15 cellular contexts compared by ENCODE assay signal in the genomic region with DNA sequence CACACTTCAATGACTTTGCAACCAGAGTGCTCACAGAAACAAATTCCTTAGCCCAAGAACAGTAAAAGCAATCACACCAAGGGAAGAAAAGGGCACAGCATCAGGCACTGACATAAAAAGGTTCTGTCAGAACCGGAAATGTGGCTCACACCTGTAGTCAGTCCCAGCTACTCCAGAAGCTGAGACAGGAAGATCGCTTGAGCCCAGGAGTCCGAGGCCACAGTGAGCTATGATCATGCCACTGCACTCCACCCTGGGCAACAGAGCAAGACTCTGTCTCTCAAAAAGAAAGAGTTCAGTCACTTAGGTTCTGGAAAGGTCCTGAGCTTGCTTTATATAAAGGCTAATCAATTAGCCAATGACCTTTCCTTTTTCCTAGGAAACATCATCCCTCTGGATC. TPM values are rescaled to one million over a fixed set of nuclear protein-coding genes. Genes with fewer than 3 reads are reported as not detected.
A peak's percentile ranks its signal among the peaks of the same experiment; 100 is the strongest.
DNase-seq lines count a peak whose midpoint lies in the region; ATAC-seq, FAIRE-seq and TF ChIP-seq lines count a peak whose summit lies in the region.
"Had no signal": no experiment of that assay in that cellular context is flagged by ENCODE, and none has a peak within 500 bp of the region (broad histone marks: within the 10 kb centered on the region; RNA-seq: fewer than 3 reads in every experiment).

No MANE protein-coding gene starts in this region.

- H3K4me1 Mint-ChIP-seq in activated naive CD8-positive, alpha-beta T cell treated with anti-CD3 and anti-CD28 coated beads for 36 hours, result peaks cover 81% of the 10 kb centered on the region
- H3K4me1 Mint-ChIP-seq in naive thymus-derived CD8-positive, alpha-beta T cell, result peaks cover 43 to 96% (median 92%) of the 10 kb centered on the region in 4 donors

- POLR2A ChIA-PET in naive thymus-derived CD8-positive, alpha-beta T cell (lab: Charles Lee), result interaction anchor here (1.0 to 1.1 kb wide), 2 partner anchors 12 to 22 kb away, joined by 3 to 4 read pairs; no protein-coding TSS in a partner anchor

- H3K9me3 Mint-ChIP-seq in activated naive CD8-positive, alpha-beta T cell treated with anti-CD3 and anti-CD28 coated beads for 36 hours, result no peaks in the 10 kb centered on the region
- no peaks in the 10 kb centered on the region for H3K9me3 Mint-ChIP-seq in naive thymus-derived CD8-positive, alpha-beta T cell

- peaks cover 34% of the 10 kb centered on the region for H3K36me3 Mint-ChIP-seq in activated naive CD8-positive, alpha-beta T cell treated with anti-CD3 and anti-CD28 coated beads for 36 hours
- peaks cover 0 to 56% (median 0%) of the 10 kb centered on the region in 3 donors for H3K36me3 Mint-ChIP-seq in naive thymus-derived CD8-positive, alpha-beta T cell

- H3K4me3 Mint-ChIP-seq in activated naive CD8-positive, alpha-beta T cell treated with anti-CD3 and anti-CD28 coated beads for 36 hours, result no peak overlapping the region
- peak overlapping the region in 8 of 10 donors; percentile 4 to 59 (median 41) for H3K4me3 Mint-ChIP-seq in naive thymus-derived CD8-positive, alpha-beta T cell

- peak overlapping the region; percentile 16; the same call in 1 of the 2 replicates for H3K27ac ChIP-seq in 22Rv1

- TF ChIP-seq CTCF in 22Rv1 (IDR thresholded peaks at IDR 0.05) (no peak), omental fat pad (IDR thresholded peaks at IDR 0.05) (no peak)

- DNase-seq in GM18507 (ENCODE audit: extremely low spot score, insufficient read length, low read depth), result no peak
- DNase-seq in activated naive CD8-positive, alpha-beta T cell treated with anti-CD3 and anti-CD28 coated beads for 36 hours, result no peak
- no peak for DNase-seq in naive thymus-derived CD8-positive, alpha-beta T cell
- no peak for DNase-seq in omental fat pad (ENCODE audit: low spot score)
- DNase-seq in A172 (ENCODE audit: low spot score), result no peak
- DNase-seq in urothelium cell line (ENCODE audit: low spot score), result no peak
- DNase-seq: C1 segment of cervical spinal cord; effector CD4-positive, alpha-beta T cell; Kasumi-1; left cardiac atrium; NCI-H2029 treated with DMSO at 0.1 percent for 48 hours; stimulated activated CD4-positive, alpha-beta T cell treated with anti-CD3 and anti-CD28 coated beads, Interleukin-12 subunit alpha, Interleukin-12 subunit beta, amount 100 ng/mL, for 4 hours had no signal

- H3K27ac Mint-ChIP-seq in activated naive CD8-positive, alpha-beta T cell treated with anti-CD3 and anti-CD28 coated beads for 36 hours, result peak overlapping the region; percentile 16
- peak overlapping the region; percentile 49 to 93 (median 68) for H3K27ac Mint-ChIP-seq in naive thymus-derived CD8-positive, alpha-beta T cell

- FAIRE-seq in GM18507 (lab: Jason Lieb, UNC) (peak; percentile 15), urothelium cell line (lab: Jason Lieb, UNC) (no peak)
- FAIRE-seq: G401.6 had no signal

- H3K27me3 Mint-ChIP-seq in activated naive CD8-positive, alpha-beta T cell treated with anti-CD3 and anti-CD28 coated beads for 36 hours, result no peaks in the 10 kb centered on the region
- no peaks in the 10 kb centered on the region for H3K27me3 Mint-ChIP-seq in naive thymus-derived CD8-positive, alpha-beta T cell

- no peak for ATAC-seq in naive thymus-derived CD8-positive, alpha-beta T cell
- ATAC-seq in omental fat pad (ENCODE audit: low FRiP score), result no peak
- no peak for ATAC-seq in HG02571 (IDR thresholded peaks at IDR 0.05; ENCODE audit: unreplicated experiment)
- ATAC-seq: left cardiac atrium had no signal

RNA-seq across cellular contexts. Expression of a gene that starts 22.7 kb away (rescaled TPM):
- 100 to 1,000 TPM; 550 to 555 TPM for total RNA-seq in activated naive CD8-positive, alpha-beta T cell treated with anti-CD3 and anti-CD28 coated beads for 36 hours
- total RNA-seq in naive thymus-derived CD8-positive, alpha-beta T cell, result 100 to 1,000 TPM; 114 to 122 TPM
- polyA plus RNA-seq in naive thymus-derived CD8-positive, alpha-beta T cell, result 10 to 100 TPM; 28.3 to 34.2 (median 34.0) TPM
- total RNA-seq in omental fat pad, result 100 to 1,000 TPM; 489 to 684 (median 635) TPM
- 705 and 754 TPM in 2 replicates for total RNA-seq in A172 (2014; rRNA removed; shearing (Covaris generic))
